ENCODE assay signal across 1 cellular context in genomic region chr4:71261001-71261400, GRCh38.
TF ChIP-seq lines count a peak whose summit lies in the region.

No MANE protein-coding gene starts in this region.

TF ChIP-seq in SK-N-SH treated with all-trans-retinoic acid at 6 μM for 48 hours, 23 proteins besides CTCF, POLR2A, EP300 and RAD21 (continued from another document):
- TF ChIP-seq PATZ1 (CRISPR knock-in tag; IDR thresholded peaks at IDR 0.05; ENCODE audit: borderline replicate concordance) (no peak), ZFP3 (CRISPR knock-in tag; IDR thresholded peaks at IDR 0.05) (no peak), TCF4 (CRISPR knock-in tag; IDR thresholded peaks at IDR 0.05; ENCODE audit: borderline replicate concordance) (no peak), POU6F1 (CRISPR knock-in tag; IDR thresholded peaks at IDR 0.05; ENCODE audit: borderline replicate concordance, low read depth) (no peak), GLIS3 (CRISPR knock-in tag; IDR thresholded peaks at IDR 0.05) (no peak)
